5 cellular contexts compared by ENCODE assay signal in genomic region chr7:85566095-85566494, GRCh38.
DNase-seq lines count a peak whose midpoint lies in the region; ATAC-seq and TF ChIP-seq lines count a peak whose summit lies in the region.
"Not testable (repeated sequence)": the region's sequence is repeated elsewhere in the genome, so short reads cannot be mapped to it uniquely, and the experiment has no call there.

No MANE protein-coding gene starts in this region.

- 86 to 97% (median 90%) methylated on average over 13 of the region's 13 CpGs for WGBS in spleen, 5 donors

- ATAC-seq in Right ventricle myocardium inferior, left ventricle myocardium superior: not testable (repeated sequence)

- not testable (repeated sequence) for H3K4me1 ChIP-seq in spleen

- not testable (repeated sequence) for H3K9me3 ChIP-seq in spleen

- H3K4me3 ChIP-seq in spleen: not testable (repeated sequence)

- intact Hi-C loops in Right ventricle myocardium inferior (cut with DNase I); left ventricle myocardium superior (cut with micrococcal nuclease); posterior vena cava (cut with DNase I); spleen (cut with DNase I; ENCODE audit: low total_unique reads): not testable (repeated sequence)

- not testable (repeated sequence) for TF ChIP-seq CTCF in spleen (IDR thresholded peaks at IDR 0.05 in 8 of 11, conservative IDR thresholded peaks at IDR 0.05 in 3 of 11)

- peak; percentile 36 for DNase-seq in activated effector memory CD4-positive, alpha-beta T cell treated with anti-CD3 and anti-CD28 coated beads, Interleukin-2, amount 50 U/mL, for 16 hours
- DNase-seq in Right ventricle myocardium inferior (ENCODE audit: missing footprints) (peak; percentile 37), left ventricle myocardium superior (peak; percentile 12), posterior vena cava (ENCODE audit: low spot score) (peak; percentile 69), spleen (peak; percentile 62)

- H3K27ac ChIP-seq in spleen: not testable (repeated sequence)

- not testable (repeated sequence) for H3K36me3 ChIP-seq in spleen

- TF ChIP-seq POLR2A in spleen (IDR thresholded peaks at IDR 0.05): not testable (repeated sequence)

- H3K27me3 ChIP-seq in spleen (replicated peaks in 1 of 7): not testable (repeated sequence)

Comparison
In these comparisons a context has a peak if more than half of its experiments do, and no peak if none do; other contexts are left out.
1. DNase-seq: peak in every context shown above with its lines; median percentile 69 in posterior vena cava; 62 in spleen; 37 in Right ventricle myocardium inferior; 36 in activated effector memory CD4-positive, alpha-beta T cell treated with anti-CD3 and anti-CD28 coated beads, Interleukin-2, amount 50 U/mL, for 16 hours; 12 in left ventricle myocardium superior.